Comparison of ENCODE assay signal across 6 cellular contexts in genomic region chr20:34028013-34028412, GRCh38. TPM values are rescaled to one million over a fixed set of nuclear protein-coding genes. Genes with fewer than 3 reads are reported as not detected.
DNase-seq lines count a peak whose midpoint lies in the region; ATAC-seq and TF ChIP-seq lines count a peak whose summit lies in the region.
"Not testable (repeated sequence)": the region's sequence is repeated elsewhere in the genome, so short reads cannot be mapped to it uniquely, and the experiment has no call there.

No MANE protein-coding gene starts in this region.

- H3K27me3 Mint-ChIP-seq in CD4-positive, alpha-beta memory T cell; activated T-helper 17 cell treated with anti-CD3 and anti-CD28 coated beads, Interleukin-2, amount 50 U/mL, for 72 hours; central memory CD8-positive, alpha-beta T cell; immature natural killer cell (ENCODE audit: low read depth in 3 of 3); naive thymus-derived CD8-positive, alpha-beta T cell: not testable (repeated sequence)

- TF ChIP-seq CTCF in VCaP (conservative IDR thresholded peaks at IDR 0.05) = not testable (repeated sequence)

- H3K36me3 ChIP-seq in CD4-positive, alpha-beta memory T cell (ENCODE audit: insufficient read depth, low read length) = not testable (repeated sequence)

- DNase-seq in CD4-positive, alpha-beta memory T cell; central memory CD8-positive, alpha-beta T cell (ENCODE audit: low spot score in 2 of 2); immature natural killer cell; naive thymus-derived CD8-positive, alpha-beta T cell: not testable (repeated sequence)

- H3K27ac ChIP-seq in CD4-positive, alpha-beta memory T cell (ENCODE audit: low read depth, low read length) = not testable (repeated sequence)
- H3K27ac ChIP-seq in VCaP = peak overlapping the region; percentile 19; the same call in 1 of the 2 replicates

- peak overlapping the region in 4 of 7 donors; percentile 37 to 60 (median 50) for H3K27ac Mint-ChIP-seq in CD4-positive, alpha-beta memory T cell
- peak overlapping the region; percentile 46 for H3K27ac Mint-ChIP-seq in activated T-helper 17 cell treated with anti-CD3 and anti-CD28 coated beads, Interleukin-2, amount 50 U/mL, for 72 hours
- H3K27ac Mint-ChIP-seq in central memory CD8-positive, alpha-beta T cell (ENCODE audit: low read depth) = peak overlapping the region; percentile 52
- H3K27ac Mint-ChIP-seq in immature natural killer cell = peak overlapping the region in 5 of 6 donors; percentile 7 to 75 (median 47)
- peak overlapping the region in 7 of 10 donors; percentile 18 to 80 (median 37) for H3K27ac Mint-ChIP-seq in naive thymus-derived CD8-positive, alpha-beta T cell

- H3K9me3 ChIP-seq in CD4-positive, alpha-beta memory T cell (ENCODE audit: control insufficient read depth in 1 of 2, low read length in 2 of 2) = not testable (repeated sequence)

- ATAC-seq in activated T-helper 17 cell treated with anti-CD3 and anti-CD28 coated beads, Interleukin-2, amount 50 U/mL, for 72 hours (replicated peaks); central memory CD8-positive, alpha-beta T cell (replicated peaks; ENCODE audit: extremely low read depth, poor library complexity, severe bottlenecking); naive thymus-derived CD8-positive, alpha-beta T cell: not testable (repeated sequence)

- peaks cover 49 to 88% (median 67%) of the 10 kb centered on the region in 4 donors for H3K4me1 Mint-ChIP-seq in CD4-positive, alpha-beta memory T cell
- peaks cover 28% of the 10 kb centered on the region for H3K4me1 Mint-ChIP-seq in activated T-helper 17 cell treated with anti-CD3 and anti-CD28 coated beads, Interleukin-2, amount 50 U/mL, for 72 hours
- peaks cover 74% of the 10 kb centered on the region for H3K4me1 Mint-ChIP-seq in central memory CD8-positive, alpha-beta T cell
- peaks cover 76 to 94% of the 10 kb centered on the region in 2 donors for H3K4me1 Mint-ChIP-seq in immature natural killer cell
- peaks cover 37 to 81% (median 80%) of the 10 kb centered on the region in 4 donors for H3K4me1 Mint-ChIP-seq in naive thymus-derived CD8-positive, alpha-beta T cell

- not testable (repeated sequence) for H3K27me3 ChIP-seq in CD4-positive, alpha-beta memory T cell (ENCODE audit: insufficient read depth, low read length)

- H3K4me3 Mint-ChIP-seq in CD4-positive, alpha-beta memory T cell; activated T-helper 17 cell treated with anti-CD3 and anti-CD28 coated beads, Interleukin-2, amount 50 U/mL, for 72 hours; central memory CD8-positive, alpha-beta T cell; immature natural killer cell: not testable (repeated sequence)
- peak overlapping the region in 1 of 10 donors; percentile 13 for H3K4me3 Mint-ChIP-seq in naive thymus-derived CD8-positive, alpha-beta T cell

- peaks cover 8 to 29% of the 10 kb centered on the region in 2 donors for H3K36me3 Mint-ChIP-seq in CD4-positive, alpha-beta memory T cell
- peaks cover 25% of the 10 kb centered on the region for H3K36me3 Mint-ChIP-seq in activated T-helper 17 cell treated with anti-CD3 and anti-CD28 coated beads, Interleukin-2, amount 50 U/mL, for 72 hours (ENCODE audit: low read depth)
- H3K36me3 Mint-ChIP-seq in central memory CD8-positive, alpha-beta T cell (ENCODE audit: insufficient read depth) = peaks cover 13% of the 10 kb centered on the region
- not testable (repeated sequence) for H3K36me3 Mint-ChIP-seq in immature natural killer cell
- H3K36me3 Mint-ChIP-seq in naive thymus-derived CD8-positive, alpha-beta T cell = peaks cover 0 to 30% (median 3%) of the 10 kb centered on the region in 3 donors

- intact Hi-C loops in CD4-positive, alpha-beta memory T cell (cut with micrococcal nuclease) = not testable (repeated sequence)

- not testable (repeated sequence) for H3K4me3 ChIP-seq in CD4-positive, alpha-beta memory T cell (ENCODE audit: low read length in 2 of 2)

- POLR2A ChIA-PET in CD4-positive, alpha-beta memory T cell (lab: Charles Lee; ENCODE audit: partially characterized antibody); naive thymus-derived CD8-positive, alpha-beta T cell (lab: Charles Lee): not testable (repeated sequence)

- H3K4me1 ChIP-seq in CD4-positive, alpha-beta memory T cell (ENCODE audit: insufficient read depth, low read length) = peaks cover 53% of the 10 kb centered on the region

- not testable (repeated sequence) for H3K9me3 Mint-ChIP-seq in CD4-positive, alpha-beta memory T cell; activated T-helper 17 cell treated with anti-CD3 and anti-CD28 coated beads, Interleukin-2, amount 50 U/mL, for 72 hours; central memory CD8-positive, alpha-beta T cell; immature natural killer cell; naive thymus-derived CD8-positive, alpha-beta T cell

- CTCF ChIA-PET in CD4-positive, alpha-beta memory T cell (lab: Charles Lee; ENCODE audit: partially characterized antibody) = interaction anchor here (0.9 to 1.2 kb wide), 2 partner anchors 9 to 92 kb away, joined by 3 read pairs; no protein-coding TSS in a partner anchor

RNA-seq across cellular contexts. Expression of gene RALY, which starts 34.3 kb away (rescaled TPM):
- 100 to 1,000 TPM; 112 to 116 TPM for total RNA-seq in CD4-positive, alpha-beta memory T cell
- 100 to 1,000 TPM; 191 to 218 TPM for polyA plus RNA-seq in CD4-positive, alpha-beta memory T cell
- total RNA-seq in activated T-helper 17 cell treated with anti-CD3 and anti-CD28 coated beads, Interleukin-2, amount 50 U/mL, for 72 hours = 100 to 1,000 TPM; 112 to 142 TPM
- polyA plus RNA-seq in immature natural killer cell = 100 to 1,000 TPM; 271 to 323 (median 273) TPM
- total RNA-seq in naive thymus-derived CD8-positive, alpha-beta T cell = 100 to 1,000 TPM; 105 to 112 TPM
- 100 to 1,000 TPM; 175 to 211 (median 181) TPM for polyA plus RNA-seq in naive thymus-derived CD8-positive, alpha-beta T cell
